Comparison of ENCODE assay signal across 1 cellular context in genomic region chrX:7444967-7445366, GRCh38.
TF ChIP-seq lines count a peak whose summit lies in the region.

No MANE protein-coding gene starts in this region.

TF ChIP-seq in GM12878, 131 proteins besides CTCF, POLR2A, EP300 and RAD21 (continued from another document):
- TF ChIP-seq MXI1 (IDR thresholded peaks at IDR 0.05; ENCODE audit: low read depth, low read length): 0 out of 2 replicates have a peak, but pooled peaks have one; percentile 33
- peak; percentile 88 for TF ChIP-seq IKZF1 (conservative IDR thresholded peaks at IDR 0.05)
- peak; percentile 45; the same call in 1 of the 2 replicates for TF ChIP-seq CHD2 (IDR thresholded peaks at IDR 0.05; ENCODE audit: borderline replicate concordance, low read depth, low read length)
- no peak for TF ChIP-seq GATAD2B (conservative IDR thresholded peaks at IDR 0.05; ENCODE audit: low read depth)
- peak; percentile 45; the same call in 1 of the 2 replicates for TF ChIP-seq IRF4 (IDR thresholded peaks at IDR 0.05; ENCODE audit: low read depth, low read length)
- TF ChIP-seq RUNX3 (IDR thresholded peaks at IDR 0.05; ENCODE audit: low read length): peak; percentile 83
- TF ChIP-seq, protein P1, sequence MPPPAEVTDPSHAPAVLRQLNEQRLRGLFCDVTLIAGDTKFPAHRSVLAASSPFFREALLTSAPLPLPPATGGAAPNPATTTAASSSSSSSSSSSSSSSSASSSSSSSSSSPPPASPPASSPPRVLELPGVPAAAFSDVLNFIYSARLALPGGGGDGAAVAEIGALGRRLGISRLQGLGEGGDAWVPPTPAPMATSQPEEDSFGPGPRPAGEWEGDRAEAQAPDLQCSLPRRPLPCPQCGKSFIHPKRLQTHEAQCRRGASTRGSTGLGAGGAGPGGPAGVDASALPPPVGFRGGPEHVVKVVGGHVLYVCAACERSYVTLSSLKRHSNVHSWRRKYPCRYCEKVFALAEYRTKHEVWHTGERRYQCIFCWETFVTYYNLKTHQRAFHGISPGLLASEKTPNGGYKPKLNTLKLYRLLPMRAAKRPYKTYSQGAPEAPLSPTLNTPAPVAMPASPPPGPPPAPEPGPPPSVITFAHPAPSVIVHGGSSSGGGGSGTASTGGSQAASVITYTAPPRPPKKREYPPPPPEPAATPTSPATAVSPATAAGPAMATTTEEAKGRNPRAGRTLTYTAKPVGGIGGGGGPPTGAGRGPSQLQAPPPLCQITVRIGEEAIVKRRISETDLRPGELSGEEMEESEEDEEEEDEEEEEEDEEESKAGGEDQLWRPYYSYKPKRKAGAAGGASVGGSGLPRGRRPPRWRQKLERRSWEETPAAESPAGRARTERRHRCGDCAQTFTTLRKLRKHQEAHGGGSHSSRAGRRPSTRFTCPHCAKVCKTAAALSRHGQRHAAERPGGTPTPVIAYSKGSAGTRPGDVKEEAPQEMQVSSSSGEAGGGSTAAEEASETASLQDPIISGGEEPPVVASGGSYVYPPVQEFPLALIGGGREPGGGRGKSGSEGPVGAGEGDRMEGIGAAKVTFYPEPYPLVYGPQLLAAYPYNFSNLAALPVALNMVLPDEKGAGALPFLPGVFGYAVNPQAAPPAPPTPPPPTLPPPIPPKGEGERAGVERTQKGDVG (CRISPR knock-in tag; IDR thresholded peaks at IDR 0.05): no peak
- TF ChIP-seq PAX5 (IDR thresholded peaks at IDR 0.05; ENCODE audit: borderline replicate concordance, low read depth, low read length): peak; percentile 21; the same call in 1 of the 2 replicates
- TF ChIP-seq ATF7 (IDR thresholded peaks at IDR 0.05; ENCODE audit: low read depth): peak; percentile 68
- TF ChIP-seq, protein P2, sequence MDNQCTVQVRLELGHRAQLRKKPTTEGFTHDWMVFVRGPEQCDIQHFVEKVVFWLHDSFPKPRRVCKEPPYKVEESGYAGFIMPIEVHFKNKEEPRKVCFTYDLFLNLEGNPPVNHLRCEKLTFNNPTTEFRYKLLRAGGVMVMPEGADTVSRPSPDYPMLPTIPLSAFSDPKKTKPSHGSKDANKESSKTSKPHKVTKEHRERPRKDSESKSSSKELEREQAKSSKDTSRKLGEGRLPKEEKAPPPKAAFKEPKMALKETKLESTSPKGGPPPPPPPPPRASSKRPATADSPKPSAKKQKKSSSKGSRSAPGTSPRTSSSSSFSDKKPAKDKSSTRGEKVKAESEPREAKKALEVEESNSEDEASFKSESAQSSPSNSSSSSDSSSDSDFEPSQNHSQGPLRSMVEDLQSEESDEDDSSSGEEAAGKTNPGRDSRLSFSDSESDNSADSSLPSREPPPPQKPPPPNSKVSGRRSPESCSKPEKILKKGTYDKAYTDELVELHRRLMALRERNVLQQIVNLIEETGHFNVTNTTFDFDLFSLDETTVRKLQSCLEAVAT (IDR thresholded peaks at IDR 0.05): peak; percentile 78
- no peak for TF ChIP-seq KDM1A (IDR thresholded peaks at IDR 0.05; ENCODE audit: borderline replicate concordance)
